Comparison of ENCODE assay signal across 10 cellular contexts in the genomic region with DNA sequence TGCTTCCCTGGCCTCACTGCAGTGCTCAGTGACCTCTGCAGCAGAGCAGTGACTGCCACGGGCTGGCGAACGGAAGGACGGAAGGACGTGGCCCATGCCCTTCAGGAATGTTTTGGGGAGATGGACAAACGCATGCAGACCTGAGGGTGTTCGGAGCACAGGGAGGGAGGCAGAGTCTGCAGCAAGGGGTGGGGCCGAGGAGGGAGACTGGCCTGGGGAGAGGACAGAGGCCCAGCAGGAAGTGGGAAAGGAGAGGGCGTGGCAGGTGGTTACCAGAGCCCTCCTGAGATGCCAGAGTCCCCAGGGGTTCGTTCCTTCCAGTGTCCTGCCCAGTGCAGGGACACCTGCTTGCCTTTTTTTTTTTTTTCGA. TPM values are rescaled to one million over a fixed set of nuclear protein-coding genes. Genes with fewer than 3 reads are reported as not detected.
DNase-seq lines count a peak whose midpoint lies in the region; ATAC-seq and TF ChIP-seq lines count a peak whose summit lies in the region.
"Had no signal": no experiment of that assay in that cellular context is flagged by ENCODE, and none has a peak within 500 bp of the region (broad histone marks: within the 10 kb centered on the region; RNA-seq: fewer than 3 reads in every experiment).

No MANE protein-coding gene starts in this region.

- BruUV-seq in Panc1 (replicated peaks; lab: Mats Ljungman, UMichigan), result no TSS peak

- no peaks in the 10 kb centered on the region for H3K9me3 Mint-ChIP-seq in GM23338

- ATAC-seq in GM23338, result peak; percentile 63
- peak; percentile 56 for ATAC-seq in Panc1
- ATAC-seq in GM21825 (IDR thresholded peaks at IDR 0.05; ENCODE audit: unreplicated experiment), result no peak
- ATAC-seq in GM19328 (IDR thresholded peaks at IDR 0.05; ENCODE audit: unreplicated experiment), result no peak

- DNase-seq in GM23338 (ENCODE audit: low spot score), result peak; percentile 80
- DNase-seq in Panc1 (ENCODE audit: low read depth, low spot score), result no peak
- DNase-seq in fibroblast of lung (ENCODE audit: low read depth in 2 of 2), result peak in 1 of 2 donors; percentile 41
- DNase-seq in osteoblast (ENCODE audit: insufficient read length, low spot score, missing footprints), result no peak
- DNase-seq in NCI-H2196 (lab: John Stamatoyannopoulos, UW; ENCODE audit: unreplicated experiment), result no peak
- no peak for DNase-seq in stimulated activated CD4-positive, alpha-beta T cell treated with anti-CD3 and anti-CD28 coated beads, Interleukin-2, amount 100 ng/mL, for 24 hours
- DNase-seq: activated T-cell treated with anti-CD3 and anti-CD28 coated beads for 4 hours; stimulated activated CD4-positive, alpha-beta T cell treated with anti-CD3 and anti-CD28 coated beads, Interleukin-4, amount 100 ng/mL, for 1 hour had no signal

- H3K27me3 ChIP-seq in GM23338 (ENCODE audit: insufficient read depth) (no peaks in the 10 kb centered on the region), Panc1 (ENCODE audit: control insufficient read depth, insufficient read depth, low read length) (no peaks in the 10 kb centered on the region), fibroblast of lung (ENCODE audit: control insufficient read depth, insufficient read depth, low read length) (no peaks in the 10 kb centered on the region), osteoblast (ENCODE audit: insufficient read depth, low read length) (no peaks in the 10 kb centered on the region)

- H3K79me2 ChIP-seq in GM23338 (replicated peaks; ENCODE audit: insufficient read depth) (no peaks in the 10 kb centered on the region; the same call in 1 of the 2 replicates), fibroblast of lung (ENCODE audit: control insufficient read depth, insufficient read depth, low read length) (no peaks in the 10 kb centered on the region), osteoblast (ENCODE audit: insufficient read depth, low read length) (peaks cover 41% of the 10 kb centered on the region)

- TF ChIP-seq CTCF in GM23338 (conservative IDR thresholded peaks at IDR 0.05; ENCODE audit: low read depth in 2 of 2), result no peak
- no peak for TF ChIP-seq CTCF in Panc1 (IDR thresholded peaks at IDR 0.05)
- no peak for TF ChIP-seq CTCF in fibroblast of lung (conservative IDR thresholded peaks at IDR 0.05 in 1 of 2, IDR thresholded peaks at IDR 0.05 in 1 of 2; ENCODE audit: low read depth in 1 of 2, low read length in 2 of 2)
- no peak for TF ChIP-seq CTCF in osteoblast (IDR thresholded peaks at IDR 0.05; ENCODE audit: extremely low read depth, low read depth, low read length)

- in situ Hi-C loops in Panc1 (cut with HindIII; ENCODE audit: low pct_unique_long_range_greater_than_20kb, low sequenced_read_pairs), result no loop called here

- H3K4me3 ChIP-seq in GM23338 (peak overlapping the region; percentile 38), Panc1 (ENCODE audit: low read depth in 2 of 2, low read length in 2 of 2) (peak overlapping the region in 1 of 2 experiments; percentile 37; a peak in 2 of 4 replicates), fibroblast of lung (replicated peaks in 1 of 4; ENCODE audit: control extremely low read depth in 1 of 4, insufficient read depth in 1 of 4, low read depth in 3 of 4, low read length in 4 of 4) (no peak overlapping the region), osteoblast (ENCODE audit: insufficient read depth, low read length) (no peak overlapping the region)

- peak overlapping the region; percentile 98 for H3K27ac Mint-ChIP-seq in GM23338

- no peaks in the 10 kb centered on the region for H3K9me3 ChIP-seq in Panc1 (ENCODE audit: control insufficient read depth, insufficient read depth, low read depth, low read length)
- H3K9me3 ChIP-seq in fibroblast of lung (ENCODE audit: control insufficient read depth, insufficient read depth, low read depth, low read length), result no peaks in the 10 kb centered on the region
- H3K9me3 ChIP-seq in osteoblast (ENCODE audit: low read depth, low read length), result no peaks in the 10 kb centered on the region

- H3K36me3 ChIP-seq in GM23338 (ENCODE audit: insufficient read depth) (no peaks in the 10 kb centered on the region), Panc1 (ENCODE audit: control insufficient read depth, insufficient read depth, low read length) (no peaks in the 10 kb centered on the region), fibroblast of lung (ENCODE audit: control insufficient read depth, insufficient read depth, low read length) (no peaks in the 10 kb centered on the region), osteoblast (ENCODE audit: insufficient read depth, low read length) (no peaks in the 10 kb centered on the region)

- peaks cover 12% of the 10 kb centered on the region for H3F3A ChIP-seq in GM23338 (replicated peaks; ENCODE audit: low read depth)

- H3K4me2 ChIP-seq in GM23338 (peak overlapping the region; percentile 33), fibroblast of lung (ENCODE audit: extremely low read depth, insufficient read depth, low read length) (no peak overlapping the region), osteoblast (ENCODE audit: insufficient read depth, low read length) (no peak overlapping the region)

- H3K9ac ChIP-seq in fibroblast of lung (ENCODE audit: insufficient read depth, low read length), result no peak overlapping the region

- peaks cover 11% of the 10 kb centered on the region for H3K27me3 Mint-ChIP-seq in GM23338 (ENCODE audit: insufficient read depth, low read depth, poor library complexity)

- H4K20me1 ChIP-seq in GM23338 (replicated peaks; ENCODE audit: insufficient read depth) (no peaks in the 10 kb centered on the region), fibroblast of lung (ENCODE audit: control insufficient read depth, extremely low read depth, insufficient read depth, low read length) (no peaks in the 10 kb centered on the region), osteoblast (ENCODE audit: insufficient read depth, low read length) (no peaks in the 10 kb centered on the region)

- H3K9me2 ChIP-seq in GM23338 (ENCODE audit: insufficient read depth), result 0 out of 2 replicates have a peak, but pooled peaks cover 7% of the 10 kb centered on the region

- POLR2A ChIA-PET in Panc1 (lab: Charles Lee), result no interaction called here

- H3K4me3 Mint-ChIP-seq in GM23338, result peak overlapping the region; percentile 63

- no peak overlapping the region for H2AFZ ChIP-seq in GM23338
- H2AFZ ChIP-seq in fibroblast of lung (ENCODE audit: low read length), result peak overlapping the region; percentile 62
- peak overlapping the region; percentile 46 for H2AFZ ChIP-seq in osteoblast (ENCODE audit: low read length)

- H3K4me1 Mint-ChIP-seq in GM23338, result peaks cover 55% of the 10 kb centered on the region

- intact Hi-C loops in Panc1 (cut with micrococcal nuclease; ENCODE audit: unreplicated experiment), result no loop called here

- H3K27ac ChIP-seq in GM23338 (ENCODE audit: low read depth) (peak overlapping the region; percentile 98), Panc1 (ENCODE audit: low read length) (peak overlapping the region; percentile 93), fibroblast of lung (ENCODE audit: insufficient read depth, low read length) (no peak overlapping the region), osteoblast (ENCODE audit: low read depth, low read length) (peak overlapping the region; percentile 11)

- H3K36me3 Mint-ChIP-seq in GM23338 (ENCODE audit: low read depth), result peaks cover 2% of the 10 kb centered on the region; the same call in 1 of the 3 replicates

- CTCF ChIA-PET in Panc1 (lab: Charles Lee), result no interaction called here

- H3K4me1 ChIP-seq in GM23338 (ENCODE audit: insufficient read depth), result peaks cover 29% of the 10 kb centered on the region
- H3K4me1 ChIP-seq in Panc1 (ENCODE audit: control insufficient read depth, insufficient read depth, low read length), result peaks cover 59% of the 10 kb centered on the region
- peaks cover 5% of the 10 kb centered on the region for H3K4me1 ChIP-seq in fibroblast of lung (ENCODE audit: control insufficient read depth, extremely low read depth, insufficient read depth, low read length)
- H3K4me1 ChIP-seq in osteoblast (ENCODE audit: insufficient read depth, low read length), result peaks cover 21% of the 10 kb centered on the region

TF ChIP-seq in GM23338, 12 proteins besides CTCF, POLR2A, EP300 and RAD21 (continues in another document):
- TF ChIP-seq NANOG (IDR thresholded peaks at IDR 0.05; ENCODE audit: borderline replicate concordance), result no peak
- TF ChIP-seq EZH2 (IDR thresholded peaks at IDR 0.05; ENCODE audit: low read depth, unreplicated experiment), result no peak

RNA-seq across cellular contexts. Expression of a gene that starts 21.9 kb away (rescaled TPM):
- 7.9 and 13.1 TPM in 2 replicates for total RNA-seq in GM23338 (2014; rRNA removed; shearing (Covaris generic))
- polyA plus RNA-seq in GM23338 (2016; fragmentation: Nextera tagmentation; extraction: Ambion mirVana) (2.7 and 3.3 TPM in 2 replicates), fibroblast of lung (3.1 and 6.3 TPM in 2 replicates)
- total RNA-seq in Panc1 (2021; ENCODE audit: unreplicated experiment) (42.7 TPM), fibroblast of lung (10.5 and 17.2 TPM in 2 replicates), osteoblast (4.7 and 5.9 TPM in 2 replicates)
- 35.5 TPM for polyA plus RNA-seq in Panc1 (2012; ENCODE audit: insufficient read length)
- polyA plus RNA-seq in fibroblast of lung (2012), result 2.6 and 6.2 TPM in 2 replicates
- 3.0 and 8.7 TPM in 2 replicates for polyA minus RNA-seq in fibroblast of lung (ENCODE audit: low replicate concordance)

RNA-seq across cellular contexts. Expression of a gene that starts 32.6 kb away (rescaled TPM):
- 16.3 and 17.5 TPM in 2 replicates for total RNA-seq in GM23338 (2014; rRNA removed; shearing (Covaris generic))
- polyA plus RNA-seq in GM23338 (2016; fragmentation: Nextera tagmentation; extraction: Ambion mirVana), result 48.0 and 50.4 TPM in 2 replicates
- 17.5 TPM for total RNA-seq in Panc1 (2021; ENCODE audit: unreplicated experiment)
- 21.6 TPM for polyA plus RNA-seq in Panc1 (2012; ENCODE audit: insufficient read length)
- total RNA-seq in fibroblast of lung, result 15.4 and 28.9 TPM in 2 replicates
- polyA plus RNA-seq in fibroblast of lung, result 17.6 and 23.2 TPM in 2 replicates
- 12.8 and 20.7 TPM in 2 replicates for polyA plus RNA-seq in fibroblast of lung (2012)
- 14.7 and 16.0 TPM in 2 replicates for polyA minus RNA-seq in fibroblast of lung (ENCODE audit: low replicate concordance)
- total RNA-seq in osteoblast, result 11.6 and 14.7 TPM in 2 replicates

RNA-seq across cellular contexts. Expression of a gene that starts 32.8 kb away (rescaled TPM):
- total RNA-seq in GM23338 (2014; rRNA removed; shearing (Covaris generic)), result 92.2 and 93.5 TPM in 2 replicates
- polyA plus RNA-seq in GM23338 (2016; fragmentation: Nextera tagmentation; extraction: Ambion mirVana), result 23.1 and 30.3 TPM in 2 replicates
- 28.4 TPM for total RNA-seq in Panc1 (2021; ENCODE audit: unreplicated experiment)
- 28.1 TPM for polyA plus RNA-seq in Panc1 (2012; ENCODE audit: insufficient read length)
- 23.0 and 36.2 TPM in 2 replicates for total RNA-seq in fibroblast of lung
- polyA plus RNA-seq in fibroblast of lung, result 4.2 and 4.3 TPM in 2 replicates
- 14.9 and 15.3 TPM in 2 replicates for polyA plus RNA-seq in fibroblast of lung (2012)
- 1.4 and 9.9 TPM in 2 replicates for polyA minus RNA-seq in fibroblast of lung (ENCODE audit: low replicate concordance)
- 31.8 and 39.8 TPM in 2 replicates for total RNA-seq in osteoblast

Comparison
In these comparisons a context has a peak if more than half of its experiments do, and no peak if none do; other contexts are left out.
1. ATAC-seq: peak in GM23338 (single experiment) and Panc1 (single experiment); none in GM21825 (single experiment) and GM19328 (single experiment).